Comparison of ENCODE assay signal across 20 cellular contexts in the genomic region with DNA sequence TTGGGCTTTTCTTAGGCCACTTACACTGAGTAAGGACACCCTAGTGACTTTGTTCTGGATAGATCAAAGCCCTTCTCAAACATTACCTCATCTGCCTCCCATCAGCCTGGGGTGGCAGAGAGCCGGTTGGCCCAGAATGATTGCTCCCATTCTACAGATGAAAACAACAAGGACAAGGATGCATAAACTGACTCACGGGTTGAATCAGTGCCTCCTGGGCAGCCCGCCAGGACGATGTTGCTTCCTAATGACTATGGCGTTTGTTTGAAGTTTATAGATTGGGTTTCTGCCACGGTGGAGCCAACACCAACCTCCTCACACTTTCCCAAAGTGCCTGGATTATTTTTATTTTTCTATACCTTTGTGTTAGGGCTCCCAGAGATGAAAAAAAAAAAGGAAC.
"Had no signal": no experiment of that assay in that cellular context is flagged by ENCODE, and none has a peak within 500 bp of the region (broad histone marks: within the 10 kb centered on the region; RNA-seq: fewer than 3 reads in every experiment).

No MANE protein-coding gene starts in this region.

- DNase-seq: activated B cell treated with CpG ODN at 0.5 μM for 24 hours; activated CD4-positive, alpha-beta T cell treated with anti-CD3 and anti-CD28 coated beads, Interleukin-2, amount 50 U/mL, for 1 hour; activated CD8-positive, alpha-beta memory T cell treated with anti-CD3 and anti-CD28 coated beads for 24 hours; activated CD8-positive, alpha-beta memory T cell treated with anti-CD3 and anti-CD28 coated beads, Interleukin-2, amount 50 U/mL, for 48 hours; activated effector memory CD4-positive, alpha-beta T cell treated with anti-CD3 and anti-CD28 coated beads, Interleukin-2, amount 50 U/mL, for 16 hours; activated T-cell treated with anti-CD3 and anti-CD28 coated beads, Interleukin-2, amount 50 U/mL, for 72 hours; effector CD8-positive, alpha-beta T cell; foreskin fibroblast; mesenchymal stem cell; naive thymus-derived CD4-positive, alpha-beta T cell; pancreas; sigmoid colon; stimulated activated CD4-positive, alpha-beta T cell treated with anti-CD3 and anti-CD28 coated beads, Interleukin-4, amount 100 ng/mL, for 4 hours; upper lobe of left lung had no signal

- H3K27ac ChIP-seq: cardiac muscle cell, pancreas, sigmoid colon, thoracic aorta, upper lobe of left lung had no signal

- H3K36me3 Mint-ChIP-seq: activated naive CD4-positive, alpha-beta T cell treated with anti-CD3 and anti-CD28 coated beads, Interleukin-2, amount 50 U/mL, for 24 hours; naive thymus-derived CD4-positive, alpha-beta T cell; stimulated activated memory B cell treated with anti-CD40 and anti-IgM and Interleukin-4, amounts not matched to agents 10 μg/mL and 1 μg/mL and 100 μg/mL, for 72 hours had no signal

- ATAC-seq: activated T-cell treated with anti-CD3 and anti-CD28 coated beads, Interleukin-2, amount 50 U/mL, for 72 hours; naive thymus-derived CD4-positive, alpha-beta T cell; pancreas; stimulated activated memory B cell treated with anti-CD40 and anti-IgM and Interleukin-4, amounts not matched to agents 10 μg/mL and 1 μg/mL and 100 μg/mL, for 72 hours had no signal

- H3K9me3 Mint-ChIP-seq: activated B cell treated with CpG ODN at 0.5 μM for 24 hours; activated naive CD4-positive, alpha-beta T cell treated with anti-CD3 and anti-CD28 coated beads, Interleukin-2, amount 50 U/mL, for 24 hours; activated T-cell treated with anti-CD3 and anti-CD28 coated beads, Interleukin-2, amount 50 U/mL, for 72 hours; stimulated activated memory B cell treated with anti-CD40 and anti-IgM and Interleukin-4, amounts not matched to agents 10 μg/mL and 1 μg/mL and 100 μg/mL, for 72 hours; T-helper 2 cell treated with Interferon-gamma antibody and Interleukin-4, amounts not matched to agents 5 μg/mL and 100 μg/mL, for 36 hours had no signal

- H3K27ac Mint-ChIP-seq: activated B cell treated with CpG ODN at 0.5 μM for 24 hours; activated naive CD4-positive, alpha-beta T cell treated with anti-CD3 and anti-CD28 coated beads, Interleukin-2, amount 50 U/mL, for 24 hours; activated T-cell treated with anti-CD3 and anti-CD28 coated beads, Interleukin-2, amount 50 U/mL, for 72 hours; dendritic cell treated with granulocyte-macrophage colony-stimulating factor and Interleukin-4, amounts not matched to agents 40 ng/mL and 50 ng/mL, for 4 days; naive thymus-derived CD4-positive, alpha-beta T cell; stimulated activated memory B cell treated with anti-CD40 and anti-IgM and Interleukin-4, amounts not matched to agents 10 μg/mL and 1 μg/mL and 100 μg/mL, for 72 hours; T-helper 2 cell treated with Interferon-gamma antibody and Interleukin-4, amounts not matched to agents 5 μg/mL and 100 μg/mL, for 36 hours had no signal

- H3K36me3 ChIP-seq: cardiac muscle cell, pancreas, sigmoid colon, thoracic aorta, upper lobe of left lung had no signal

- H3K27me3 ChIP-seq: cardiac muscle cell, pancreas, sigmoid colon, upper lobe of left lung had no signal

- H3K9me3 ChIP-seq: pancreas, sigmoid colon, thoracic aorta, upper lobe of left lung had no signal

- H3K4me3 ChIP-seq: cardiac muscle cell, pancreas, sigmoid colon, thoracic aorta, upper lobe of left lung had no signal

- FAIRE-seq: pancreas had no signal
